8 cellular contexts compared by ENCODE assay signal in the genomic region with DNA sequence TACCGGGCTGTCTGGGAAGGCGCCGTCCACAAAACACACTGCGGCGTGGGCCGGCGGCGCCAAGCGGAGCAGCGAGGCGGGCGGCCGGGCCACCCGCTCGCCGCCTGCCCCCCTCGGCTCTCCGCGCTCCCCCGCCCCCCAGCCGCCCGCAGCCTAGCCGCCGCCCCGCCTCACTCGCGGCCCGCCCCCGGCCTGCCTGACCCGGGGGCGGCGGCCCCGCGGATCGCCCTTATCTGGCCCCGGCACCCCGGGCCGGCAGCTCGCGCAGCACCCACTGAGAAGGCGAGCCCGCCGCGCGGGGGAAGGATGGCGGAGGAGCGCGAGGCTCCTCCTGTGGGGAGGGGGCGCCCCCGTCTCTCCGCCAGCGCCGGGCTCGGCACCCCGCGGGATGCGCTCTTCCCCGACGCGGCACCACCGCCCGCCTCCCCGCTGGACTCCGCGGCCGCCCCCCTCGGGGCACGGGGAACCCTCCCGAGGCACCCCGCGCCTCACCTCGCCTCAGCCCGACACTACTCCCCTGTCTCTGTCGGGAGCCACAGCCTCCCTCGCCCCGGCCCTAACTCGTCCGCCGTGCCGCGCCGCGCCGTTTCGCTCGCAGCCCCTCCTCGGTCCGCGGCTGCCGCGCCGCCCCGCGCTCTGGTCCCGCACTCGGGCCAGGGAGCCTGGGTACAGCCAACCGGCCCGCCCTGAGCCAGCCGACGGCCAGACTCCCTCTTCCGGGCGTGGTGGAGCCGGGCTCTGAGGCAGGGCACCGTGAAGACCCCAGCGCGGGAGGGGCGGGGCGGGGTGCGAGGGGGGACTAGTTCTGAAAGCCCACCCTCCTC. TPM values are rescaled to one million over a fixed set of nuclear protein-coding genes. Genes with fewer than 3 reads are reported as not detected.
DNase-seq lines count a peak whose midpoint lies in the region; FAIRE-seq and TF ChIP-seq lines count a peak whose summit lies in the region.

No MANE protein-coding gene starts in this region.

- peaks cover 9% of the 10 kb centered on the region for H3F3A ChIP-seq in MM.1S (ENCODE audit: insufficient read depth, low read length)

- H3K9me3 ChIP-seq in MM.1S (replicated peaks; ENCODE audit: insufficient read depth, low read length): no peaks in the 10 kb centered on the region
- no peaks in the 10 kb centered on the region for H3K9me3 ChIP-seq in endocrine pancreas (ENCODE audit: control insufficient read depth, low read length)
- H3K9me3 ChIP-seq in mesodermal cell (ENCODE audit: control insufficient read depth, low read length): no peaks in the 10 kb centered on the region

- H3K79me2 ChIP-seq in MM.1S (ENCODE audit: low read length): peaks cover 30% of the 10 kb centered on the region

- WGBS in mesodermal cell (ENCODE audit: insufficient coverage in 2 of 2), 2 experiments: 0% methylated on average over 25 to 39 of the region's 109 CpGs

- H3K4me3 ChIP-seq in H7 (ENCODE audit: insufficient read depth, low read depth, low read length) (peak overlapping the region; percentile 93), MM.1S (ENCODE audit: low read length) (peak overlapping the region; percentile 67), endocrine pancreas (ENCODE audit: control insufficient read depth, insufficient read depth, low read length) (no peak overlapping the region), mesodermal cell (ENCODE audit: extremely low read depth, insufficient read depth, low read length, poor library complexity, severe bottlenecking) (peak overlapping the region; percentile 58)

- no peak; the same call in 1 of the 2 replicates for TF ChIP-seq POLR2A in GM12892 (IDR thresholded peaks at IDR 0.05; ENCODE audit: low read depth, low read length)

- peak overlapping the region; percentile 24; the same call in 1 of the 2 replicates for H3K4me2 ChIP-seq in MM.1S (ENCODE audit: low read depth, low read length)

- H3K9ac ChIP-seq in MM.1S (ENCODE audit: low read length) (peak overlapping the region; percentile 80), endocrine pancreas (ENCODE audit: control insufficient read depth, insufficient read depth, low read length) (peak overlapping the region; percentile 4)

- FAIRE-seq in GM12892 (lab: Jason Lieb, UNC): no peak

- H3K36me3 ChIP-seq in H7 (replicated peaks; ENCODE audit: control insufficient read depth, insufficient read depth, low read length) (no peaks in the 10 kb centered on the region), MM.1S (replicated peaks; ENCODE audit: insufficient read depth, low read length) (no peaks in the 10 kb centered on the region), endocrine pancreas (ENCODE audit: control insufficient read depth, insufficient read depth, low read length) (no peaks in the 10 kb centered on the region), mesodermal cell (ENCODE audit: control insufficient read depth, insufficient read depth, low read length) (no peaks in the 10 kb centered on the region)

- no peaks in the 10 kb centered on the region for H3K9me2 ChIP-seq in MM.1S (replicated peaks; ENCODE audit: insufficient read depth, low read length)

- H3K27ac ChIP-seq in MM.1S (ENCODE audit: low read length) (peak overlapping the region; percentile 79), mesodermal cell (ENCODE audit: low read depth, low read length, severe bottlenecking) (peak overlapping the region; percentile 80)

- DNase-seq in GM12892 (ENCODE audit: insufficient read length) (peak; percentile 34), H7 (peak; percentile 84), MM.1S (peak; percentile 43), NOMO-1 (lab: John Stamatoyannopoulos, UW; ENCODE audit: unreplicated experiment in 2 of 2) (no peak)
- DNase-seq in activated CD8-positive, alpha-beta memory T cell treated with anti-CD3 and anti-CD28 coated beads for 24 hours: peak; percentile 82
- DNase-seq in stimulated activated naive CD4-positive, alpha-beta T cell (lab: John Stamatoyannopoulos, UW): peak; percentile 14 to 68 (median 46)

- H3K4me1 ChIP-seq in MM.1S (ENCODE audit: low read length): peaks cover 5% of the 10 kb centered on the region; the same call in 1 of the 2 replicates
- no peaks in the 10 kb centered on the region for H3K4me1 ChIP-seq in endocrine pancreas (ENCODE audit: control insufficient read depth, insufficient read depth, low read length)
- no peaks in the 10 kb centered on the region for H3K4me1 ChIP-seq in mesodermal cell (ENCODE audit: control insufficient read depth, insufficient read depth, low read length, poor library complexity, severe bottlenecking)

- TF ChIP-seq CTCF in MM.1S (IDR thresholded peaks at IDR 0.05; ENCODE audit: low read length): no peak

- H2AFZ ChIP-seq in MM.1S (ENCODE audit: low read length): peak overlapping the region; percentile 38; the same call in 1 of the 2 replicates

- H4K20me1 ChIP-seq in MM.1S (ENCODE audit: insufficient read depth, low read length): no peaks in the 10 kb centered on the region

- peaks cover 4% of the 10 kb centered on the region; the same call in 1 of the 2 replicates for H3K27me3 ChIP-seq in H7 (ENCODE audit: control insufficient read depth, insufficient read depth, low read length)
- no peaks in the 10 kb centered on the region for H3K27me3 ChIP-seq in MM.1S (replicated peaks; ENCODE audit: insufficient read depth, low read length)
- H3K27me3 ChIP-seq in endocrine pancreas (ENCODE audit: control insufficient read depth, insufficient read depth, low read length): no peaks in the 10 kb centered on the region

RNA-seq across cellular contexts. Expression of a gene that starts 0.6 kb away (rescaled TPM):
- polyA plus RNA-seq in GM12892 (2012; ENCODE audit: missing spikeins): 21.4 TPM
- total RNA-seq in H7 (2014; rRNA removed; shearing (Covaris generic)): 102 and 163 TPM in 2 replicates
- 21.4 TPM for polyA plus RNA-seq in mesodermal cell (2013, experiment 1 of 2)
- polyA plus RNA-seq in mesodermal cell (2013, experiment 2 of 2): 24.3 TPM

RNA-seq across cellular contexts. Expression of a gene that starts 33.0 kb away (rescaled TPM):
- polyA plus RNA-seq in GM12892 (2012; ENCODE audit: missing spikeins): not detected
- total RNA-seq in H7 (2014; rRNA removed; shearing (Covaris generic)): not detected in 2 replicates
- not detected for polyA plus RNA-seq in mesodermal cell (2013, experiment 1 of 2)
- not detected for polyA plus RNA-seq in mesodermal cell (2013, experiment 2 of 2)

Comparison
In these comparisons a context has a peak if more than half of its experiments do, and no peak if none do; other contexts are left out.
1. DNase-seq: peak in GM12892 (single experiment), H7 (single experiment), MM.1S (single experiment), activated CD8-positive, alpha-beta memory T cell treated with anti-CD3 and anti-CD28 coated beads for 24 hours (single experiment) and stimulated activated naive CD4-positive, alpha-beta T cell (6 of 6); none in NOMO-1 (0 of 2).